Comparison of ENCODE assay signal across 8 cellular contexts in genomic region chr5:140113180-140113698, GRCh38. TPM values are rescaled to one million over a fixed set of nuclear protein-coding genes. Genes with fewer than 3 reads are reported as not detected.
A peak's percentile ranks its signal among the peaks of the same experiment; 100 is the strongest.
DNase-seq lines count a peak whose midpoint lies in the region; ATAC-seq and TF ChIP-seq lines count a peak whose summit lies in the region.

No MANE protein-coding gene starts in this region.

- H3K4me3 ChIP-seq in AG04450 (ENCODE audit: low read depth, low read length) (peak overlapping the region; percentile 75), H7 (ENCODE audit: insufficient read depth, low read depth, low read length) (peak overlapping the region; percentile 73), vagina (peak overlapping the region; percentile 70 to 87)

- H3K27me3 ChIP-seq in AG04450 (ENCODE audit: control insufficient read depth, insufficient read depth, low read length) = peaks cover 7% of the 10 kb centered on the region
- peaks cover 71% of the 10 kb centered on the region for H3K27me3 ChIP-seq in H7 (ENCODE audit: control insufficient read depth, insufficient read depth, low read length)
- no peaks in the 10 kb centered on the region for H3K27me3 ChIP-seq in vagina

- peaks cover 15% of the 10 kb centered on the region for H3K36me3 Mint-ChIP-seq in activated CD4-positive, alpha-beta T cell treated with anti-CD3 and anti-CD28 coated beads, Interleukin-2, amount 10 ng/mL, durations not matched to agents 24 days and 14 days (ENCODE audit: low read depth)
- peaks cover 4% of the 10 kb centered on the region for H3K36me3 Mint-ChIP-seq in endothelial cell (ENCODE audit: low read depth, unreplicated experiment)

- POLR2A ChIA-PET in AG04450 (lab: Yijun Ruan, JAX) = no interaction called here

- CTCF ChIA-PET in AG04450 (lab: Charles Lee) = interaction anchor here (1.6 to 10.7 kb wide), 3 partner anchors 10 to 32 kb away, joined by 6 to 148 read pairs (median 19); no protein-coding TSS in a partner anchor

- H3K36me3 ChIP-seq in H7 (replicated peaks; ENCODE audit: control insufficient read depth, insufficient read depth, low read length) = no peaks in the 10 kb centered on the region
- no peaks in the 10 kb centered on the region for H3K36me3 ChIP-seq in vagina

- H3K27ac Mint-ChIP-seq in activated CD4-positive, alpha-beta T cell treated with anti-CD3 and anti-CD28 coated beads, Interleukin-2, amount 10 ng/mL, durations not matched to agents 24 days and 14 days = peak overlapping the region; percentile 63
- no peak overlapping the region for H3K27ac Mint-ChIP-seq in endothelial cell (ENCODE audit: unreplicated experiment)

- TF ChIP-seq POLR2A in vagina (IDR thresholded peaks at IDR 0.05) = no peak

- peaks cover 79% of the 10 kb centered on the region for H3K4me1 ChIP-seq in vagina

- H3K9me3 Mint-ChIP-seq in activated CD4-positive, alpha-beta T cell treated with anti-CD3 and anti-CD28 coated beads, Interleukin-2, amount 10 ng/mL, durations not matched to agents 24 days and 14 days = no peaks in the 10 kb centered on the region
- no peaks in the 10 kb centered on the region for H3K9me3 Mint-ChIP-seq in endothelial cell (ENCODE audit: unreplicated experiment)

- H3K4me3 Mint-ChIP-seq in activated CD4-positive, alpha-beta T cell treated with anti-CD3 and anti-CD28 coated beads, Interleukin-2, amount 10 ng/mL, durations not matched to agents 24 days and 14 days = peak overlapping the region; percentile 92
- peak overlapping the region; percentile 71 for H3K4me3 Mint-ChIP-seq in endothelial cell (ENCODE audit: unreplicated experiment)

- peaks cover 57% of the 10 kb centered on the region for H3K4me1 Mint-ChIP-seq in activated CD4-positive, alpha-beta T cell treated with anti-CD3 and anti-CD28 coated beads, Interleukin-2, amount 10 ng/mL, durations not matched to agents 24 days and 14 days
- H3K4me1 Mint-ChIP-seq in endothelial cell (ENCODE audit: unreplicated experiment) = peaks cover 30% of the 10 kb centered on the region

- peaks cover 34% of the 10 kb centered on the region for H3K27me3 Mint-ChIP-seq in activated CD4-positive, alpha-beta T cell treated with anti-CD3 and anti-CD28 coated beads, Interleukin-2, amount 10 ng/mL, durations not matched to agents 24 days and 14 days
- peaks cover 12% of the 10 kb centered on the region for H3K27me3 Mint-ChIP-seq in endothelial cell (ENCODE audit: unreplicated experiment)

- intact Hi-C loops in activated CD4-positive, alpha-beta T cell treated with anti-CD3 and anti-CD28 coated beads, Interleukin-2, amount 10 ng/mL, durations not matched to agents 24 days and 14 days (cut with micrococcal nuclease) = loop anchor here (5.0 to 10.0 kb wide), 3 partner anchors 368 to 592 kb away; partner anchors contain the start of genes SRA1 and ZMAT2
- intact Hi-C loops in vagina (cut with DNase I) = no loop called here

- TF ChIP-seq CTCF in AG04450 (IDR thresholded peaks at IDR 0.05; ENCODE audit: low read depth, low read length) (no peak), endothelial cell (IDR thresholded peaks at IDR 0.05; ENCODE audit: unreplicated experiment) (no peak), vagina (IDR thresholded peaks at IDR 0.05) (no peak)

- no peak for ATAC-seq in GM21576 (IDR thresholded peaks at IDR 0.05; ENCODE audit: unreplicated experiment)
- ATAC-seq in HG03025 (IDR thresholded peaks at IDR 0.05; ENCODE audit: low FRiP score, unreplicated experiment) = no peak

- DNase-seq in AG04450 (ENCODE audit: low read depth, low spot score) = no peak
- DNase-seq in H7 = peak; percentile 84
- no peak for DNase-seq in activated CD4-positive, alpha-beta T cell treated with anti-CD3 and anti-CD28 coated beads, Interleukin-2, amount 10 ng/mL, durations not matched to agents 24 days and 14 days
- DNase-seq in endothelial cell (ENCODE audit: low spot score) = peak; percentile 27
- DNase-seq in myocyte (ENCODE audit: low read depth) = peak; percentile 19
- DNase-seq in vagina (ENCODE audit: extremely low spot score in 2 of 2) = no peak

- peak overlapping the region; percentile 66 for H3K27ac ChIP-seq in AG04450 (ENCODE audit: low read depth, low read length)
- H3K27ac ChIP-seq in vagina = peak overlapping the region; percentile 95

- H3K9me3 ChIP-seq in AG04450 (ENCODE audit: control insufficient read depth, insufficient read depth, low read length) (no peaks in the 10 kb centered on the region; the same call in 1 of the 2 replicates), vagina (no peaks in the 10 kb centered on the region)

RNA-seq across cellular contexts. Expression of gene PURA, which starts 0.7 kb away (rescaled TPM):
- polyA plus RNA-seq in AG04450 (2011; rRNA removed) = 3.5 and 4.5 TPM in 2 replicates
- polyA minus RNA-seq in AG04450 (2011; rRNA and poly(A)+ RNA removed) = 5.4 and 9.6 TPM in 2 replicates
- total RNA-seq in H7 (2014; rRNA removed; shearing (Covaris generic)) = 5.9 and 7.2 TPM in 2 replicates
- total RNA-seq in activated CD4-positive, alpha-beta T cell treated with anti-CD3 and anti-CD28 coated beads, Interleukin-2, amount 10 ng/mL, durations not matched to agents 24 days and 14 days = 11.1 and 12.0 TPM in 2 replicates
- total RNA-seq in endothelial cell (ENCODE audit: unreplicated experiment) (6.2 TPM), myocyte (18.0 and 18.3 TPM in 2 replicates), vagina (29.7 TPM)
- polyA plus RNA-seq in myocyte (2012) = 8.5 TPM

RNA-seq across cellular contexts. Expression of gene IGIP, which starts 12.5 kb away (rescaled TPM):
- polyA plus RNA-seq in AG04450 (2011; rRNA removed) = 1.6 and 2.2 TPM in 2 replicates
- polyA minus RNA-seq in AG04450 (2011; rRNA and poly(A)+ RNA removed) = 3.6 and 7.3 TPM in 2 replicates
- total RNA-seq in H7 (2014; rRNA removed; shearing (Covaris generic)) = 0.48 and 1.0 TPM in 2 replicates
- total RNA-seq in activated CD4-positive, alpha-beta T cell treated with anti-CD3 and anti-CD28 coated beads, Interleukin-2, amount 10 ng/mL, durations not matched to agents 24 days and 14 days = 2.8 TPM in 2 replicates
- 1.3 TPM for total RNA-seq in endothelial cell (ENCODE audit: unreplicated experiment)
- 8.1 and 10.4 TPM in 2 replicates for total RNA-seq in myocyte
- 6.2 TPM for polyA plus RNA-seq in myocyte (2012)
- total RNA-seq in vagina = 16.7 TPM

Comparison
In these comparisons a context has a peak if more than half of its experiments do, and no peak if none do; other contexts are left out.
1. DNase-seq: peak in H7 (single experiment), endothelial cell (single experiment) and myocyte (single experiment); none in AG04450 (single experiment), activated CD4-positive, alpha-beta T cell treated with anti-CD3 and anti-CD28 coated beads, Interleukin-2, amount 10 ng/mL, durations not matched to agents 24 days and 14 days (single experiment) and vagina (0 of 2).
2. Peak in every context shown above with its lines, with median percentiles within 50 percentile points of each other: H3K4me3 ChIP-seq.